24 cellular contexts compared by ENCODE assay signal in genomic region chr19:4548238-4548584, GRCh38. TPM values are rescaled to one million over a fixed set of nuclear protein-coding genes. Genes with fewer than 3 reads are reported as not detected.
"Had no signal": no experiment of that assay in that cellular context is flagged by ENCODE, and none has a peak within 500 bp of the region (broad histone marks: within the 10 kb centered on the region; RNA-seq: fewer than 3 reads in every experiment).

No MANE protein-coding gene starts in this region.

- H3K4me3 Mint-ChIP-seq: naive thymus-derived CD4-positive, alpha-beta T cell; nephron; neural progenitor cell; stimulated activated effector memory CD8-positive, alpha-beta T cell treated with anti-CD3 and anti-CD28 coated beads, Interleukin-12 subunit alpha, Interleukin-12 subunit beta, amount 100 ng/mL, for 72 hours had no signal

- H3K9ac ChIP-seq: neural progenitor cell had no signal

- H3K27ac Mint-ChIP-seq: naive thymus-derived CD4-positive, alpha-beta T cell; nephron; neural progenitor cell; stimulated activated effector memory CD8-positive, alpha-beta T cell treated with anti-CD3 and anti-CD28 coated beads, Interleukin-12 subunit alpha, Interleukin-12 subunit beta, amount 100 ng/mL, for 72 hours had no signal

- H3K4me2 ChIP-seq: neural progenitor cell had no signal

- H3K4me1 ChIP-seq: gastrocnemius medialis, heart left ventricle, neural progenitor cell, psoas muscle, sigmoid colon, thyroid gland had no signal

- H3K27me3 ChIP-seq: gastrocnemius medialis, heart left ventricle, left lung, neural progenitor cell, ovary, sigmoid colon, thyroid gland had no signal

- DNase-seq: foreskin fibroblast; gastrocnemius medialis; heart left ventricle; hypothalamus; kidney; left lung; mesenchymal stem cell; midbrain; naive thymus-derived CD4-positive, alpha-beta T cell; occipital lobe; posterior cingulate gyrus; psoas muscle; right cardiac atrium; sigmoid colon; stimulated activated CD4-positive, alpha-beta T cell treated with anti-CD3 and anti-CD28 coated beads, Interleukin-4, amount 100 ng/mL, for 24 hours; stimulated activated naive CD4-positive, alpha-beta T cell treated with Interleukin-2 at 50 U/mL for 16 hours; stomach; thyroid gland had no signal

- H3K36me3 Mint-ChIP-seq: stimulated activated effector memory CD8-positive, alpha-beta T cell treated with anti-CD3 and anti-CD28 coated beads, Interleukin-12 subunit alpha, Interleukin-12 subunit beta, amount 100 ng/mL, for 72 hours had no signal

- H3K9me3 ChIP-seq: gastrocnemius medialis, heart left ventricle, left lung, ovary, psoas muscle, sigmoid colon, stomach, thyroid gland had no signal

- H3K27ac ChIP-seq: coronary artery, epithelial cell of prostate, gastrocnemius medialis, heart left ventricle, left lung, neural progenitor cell, ovary, psoas muscle, sigmoid colon, stomach, thyroid gland had no signal

- H3K4me1 Mint-ChIP-seq: nephron; neural progenitor cell; stimulated activated effector memory CD8-positive, alpha-beta T cell treated with anti-CD3 and anti-CD28 coated beads, Interleukin-12 subunit alpha, Interleukin-12 subunit beta, amount 100 ng/mL, for 72 hours had no signal

- ATAC-seq: naive thymus-derived CD4-positive, alpha-beta T cell; stimulated activated effector memory CD8-positive, alpha-beta T cell treated with anti-CD3 and anti-CD28 coated beads, Interleukin-12 subunit alpha, Interleukin-12 subunit beta, amount 100 ng/mL, for 72 hours had no signal

- H3K4me3 ChIP-seq: coronary artery, gastrocnemius medialis, heart left ventricle, left lung, neural progenitor cell, ovary, psoas muscle, sigmoid colon, stomach, thyroid gland had no signal

- H3K9me3 Mint-ChIP-seq: nephron, neural progenitor cell had no signal

- H2AFZ ChIP-seq: neural progenitor cell had no signal

- H3K36me3 ChIP-seq: gastrocnemius medialis, neural progenitor cell, ovary, sigmoid colon, thyroid gland had no signal

RNA-seq across cellular contexts. Expression of gene LRG1, which starts 8.4 kb away (rescaled TPM):
- total RNA-seq: occipital lobe had no signal

RNA-seq across cellular contexts. Expression of gene SEMA6B, which starts 11.3 kb away (rescaled TPM):
- polyA plus RNA-seq: naive thymus-derived CD4-positive, alpha-beta T cell had no signal
